ENCODE assay signal across 1 cellular context in the genomic region with DNA sequence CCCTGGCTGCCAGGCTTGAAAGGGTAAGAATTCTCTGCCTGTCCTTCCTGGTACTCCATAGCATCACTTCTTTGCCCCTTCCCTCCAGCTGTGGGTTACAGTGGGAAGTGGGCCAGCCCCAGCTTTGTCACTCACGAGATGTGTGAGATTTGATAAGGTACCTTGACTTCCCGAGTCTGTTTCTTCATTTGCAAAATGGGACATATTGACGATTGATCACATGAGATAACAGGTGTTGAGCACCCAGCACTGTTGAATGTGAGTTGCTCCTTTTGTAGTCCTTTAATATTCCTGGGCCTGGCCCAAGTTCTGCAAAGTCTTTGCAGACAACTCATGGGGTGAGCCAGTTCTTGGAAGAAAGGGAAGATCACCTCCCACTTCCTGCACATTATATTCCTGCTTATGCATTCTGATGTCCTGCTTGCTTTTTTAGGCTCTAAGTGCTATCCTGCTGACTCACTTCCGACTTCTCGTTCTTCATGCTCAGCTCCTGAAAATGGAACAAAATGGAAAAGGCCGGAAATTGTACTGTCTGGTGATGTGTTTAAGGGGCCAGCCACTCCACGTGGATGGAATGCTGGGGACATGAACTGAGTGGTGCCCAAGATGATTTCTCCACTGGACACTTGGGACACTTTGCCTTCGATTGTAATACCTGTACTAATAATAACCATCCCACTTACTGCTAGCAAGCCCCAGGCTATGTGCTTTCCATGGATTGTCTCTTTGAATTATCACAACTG.
TF ChIP-seq lines count a peak whose summit lies in the region.

No MANE protein-coding gene starts in this region.

TF ChIP-seq in K562, 482 proteins besides CTCF, POLR2A, EP300 and RAD21 (continued from another document and continues in another):
- TF ChIP-seq, protein P1, sequence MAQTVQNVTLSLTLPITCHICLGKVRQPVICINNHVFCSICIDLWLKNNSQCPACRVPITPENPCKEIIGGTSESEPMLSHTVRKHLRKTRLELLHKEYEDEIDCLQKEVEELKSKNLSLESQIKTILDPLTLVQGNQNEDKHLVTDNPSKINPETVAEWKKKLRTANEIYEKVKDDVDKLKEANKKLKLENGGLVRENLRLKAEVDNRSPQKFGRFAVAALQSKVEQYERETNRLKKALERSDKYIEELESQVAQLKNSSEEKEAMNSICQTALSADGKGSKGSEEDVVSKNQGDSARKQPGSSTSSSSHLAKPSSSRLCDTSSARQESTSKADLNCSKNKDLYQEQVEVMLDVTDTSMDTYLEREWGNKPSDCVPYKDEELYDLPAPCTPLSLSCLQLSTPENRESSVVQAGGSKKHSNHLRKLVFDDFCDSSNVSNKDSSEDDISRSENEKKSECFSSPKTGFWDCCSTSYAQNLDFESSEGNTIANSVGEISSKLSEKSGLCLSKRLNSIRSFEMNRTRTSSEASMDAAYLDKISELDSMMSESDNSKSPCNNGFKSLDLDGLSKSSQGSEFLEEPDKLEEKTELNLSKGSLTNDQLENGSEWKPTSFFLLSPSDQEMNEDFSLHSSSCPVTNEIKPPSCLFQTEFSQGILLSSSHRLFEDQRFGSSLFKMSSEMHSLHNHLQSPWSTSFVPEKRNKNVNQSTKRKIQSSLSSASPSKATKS (CRISPR knock-in tag; IDR thresholded peaks at IDR 0.05), result no peak
- TF ChIP-seq ARID3B (CRISPR knock-in tag; IDR thresholded peaks at IDR 0.05; ENCODE audit: borderline replicate concordance), result no peak
- no peak for TF ChIP-seq ZNF143 (CRISPR knock-in tag; IDR thresholded peaks at IDR 0.05)
- TF ChIP-seq, protein P2, sequence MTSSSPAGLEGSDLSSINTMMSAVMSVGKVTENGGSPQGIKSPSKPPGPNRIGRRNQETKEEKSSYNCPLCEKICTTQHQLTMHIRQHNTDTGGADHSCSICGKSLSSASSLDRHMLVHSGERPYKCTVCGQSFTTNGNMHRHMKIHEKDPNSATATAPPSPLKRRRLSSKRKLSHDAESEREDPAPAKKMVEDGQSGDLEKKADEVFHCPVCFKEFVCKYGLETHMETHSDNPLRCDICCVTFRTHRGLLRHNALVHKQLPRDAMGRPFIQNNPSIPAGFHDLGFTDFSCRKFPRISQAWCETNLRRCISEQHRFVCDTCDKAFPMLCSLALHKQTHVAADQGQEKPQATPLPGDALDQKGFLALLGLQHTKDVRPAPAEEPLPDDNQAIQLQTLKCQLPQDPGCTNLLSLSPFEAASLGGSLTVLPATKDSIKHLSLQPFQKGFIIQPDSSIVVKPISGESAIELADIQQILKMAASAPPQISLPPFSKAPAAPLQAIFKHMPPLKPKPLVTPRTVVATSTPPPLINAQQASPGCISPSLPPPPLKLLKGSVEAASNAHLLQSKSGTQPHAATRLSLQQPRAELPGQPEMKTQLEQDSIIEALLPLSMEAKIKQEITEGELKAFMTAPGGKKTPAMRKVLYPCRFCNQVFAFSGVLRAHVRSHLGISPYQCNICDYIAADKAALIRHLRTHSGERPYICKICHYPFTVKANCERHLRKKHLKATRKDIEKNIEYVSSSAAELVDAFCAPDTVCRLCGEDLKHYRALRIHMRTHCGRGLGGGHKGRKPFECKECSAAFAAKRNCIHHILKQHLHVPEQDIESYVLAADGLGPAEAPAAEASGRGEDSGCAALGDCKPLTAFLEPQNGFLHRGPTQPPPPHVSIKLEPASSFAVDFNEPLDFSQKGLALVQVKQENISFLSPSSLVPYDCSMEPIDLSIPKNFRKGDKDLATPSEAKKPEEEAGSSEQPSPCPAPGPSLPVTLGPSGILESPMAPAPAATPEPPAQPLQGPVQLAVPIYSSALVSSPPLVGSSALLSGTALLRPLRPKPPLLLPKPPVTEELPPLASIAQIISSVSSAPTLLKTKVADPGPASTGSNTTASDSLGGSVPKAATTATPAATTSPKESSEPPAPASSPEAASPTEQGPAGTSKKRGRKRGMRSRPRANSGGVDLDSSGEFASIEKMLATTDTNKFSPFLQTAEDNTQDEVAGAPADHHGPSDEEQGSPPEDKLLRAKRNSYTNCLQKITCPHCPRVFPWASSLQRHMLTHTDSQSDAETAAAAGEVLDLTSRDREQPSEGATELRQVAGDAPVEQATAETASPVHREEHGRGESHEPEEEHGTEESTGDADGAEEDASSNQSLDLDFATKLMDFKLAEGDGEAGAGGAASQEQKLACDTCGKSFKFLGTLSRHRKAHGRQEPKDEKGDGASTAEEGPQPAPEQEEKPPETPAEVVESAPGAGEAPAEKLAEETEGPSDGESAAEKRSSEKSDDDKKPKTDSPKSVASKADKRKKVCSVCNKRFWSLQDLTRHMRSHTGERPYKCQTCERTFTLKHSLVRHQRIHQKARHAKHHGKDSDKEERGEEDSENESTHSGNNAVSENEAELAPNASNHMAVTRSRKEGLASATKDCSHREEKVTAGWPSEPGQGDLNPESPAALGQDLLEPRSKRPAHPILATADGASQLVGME (CRISPR knock-in tag; IDR thresholded peaks at IDR 0.05), result no peak
- TF ChIP-seq HMBOX1 (IDR thresholded peaks at IDR 0.05), result no peak
- no peak for TF ChIP-seq GTF2F1 (IDR thresholded peaks at IDR 0.05; ENCODE audit: low read depth, low read length)
- no peak for TF ChIP-seq ZBTB1 (CRISPR knock-in tag; IDR thresholded peaks at IDR 0.05; ENCODE audit: borderline replicate concordance, low read depth)
- TF ChIP-seq, protein P3, sequence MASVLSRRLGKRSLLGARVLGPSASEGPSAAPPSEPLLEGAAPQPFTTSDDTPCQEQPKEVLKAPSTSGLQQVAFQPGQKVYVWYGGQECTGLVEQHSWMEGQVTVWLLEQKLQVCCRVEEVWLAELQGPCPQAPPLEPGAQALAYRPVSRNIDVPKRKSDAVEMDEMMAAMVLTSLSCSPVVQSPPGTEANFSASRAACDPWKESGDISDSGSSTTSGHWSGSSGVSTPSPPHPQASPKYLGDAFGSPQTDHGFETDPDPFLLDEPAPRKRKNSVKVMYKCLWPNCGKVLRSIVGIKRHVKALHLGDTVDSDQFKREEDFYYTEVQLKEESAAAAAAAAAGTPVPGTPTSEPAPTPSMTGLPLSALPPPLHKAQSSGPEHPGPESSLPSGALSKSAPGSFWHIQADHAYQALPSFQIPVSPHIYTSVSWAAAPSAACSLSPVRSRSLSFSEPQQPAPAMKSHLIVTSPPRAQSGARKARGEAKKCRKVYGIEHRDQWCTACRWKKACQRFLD (CRISPR knock-in tag; IDR thresholded peaks at IDR 0.05), result peak; percentile 60; the same call in 1 of the 2 replicates
- no peak for TF ChIP-seq MED1 (CRISPR knock-in tag; IDR thresholded peaks at IDR 0.05; ENCODE audit: borderline replicate concordance)
- TF ChIP-seq ZNF184 (CRISPR knock-in tag; IDR thresholded peaks at IDR 0.05), result no peak
- peak; percentile 47 for TF ChIP-seq TAF1 (IDR thresholded peaks at IDR 0.05; ENCODE audit: control insufficient read depth, extremely low read depth, insufficient read depth, low read length, severe bottlenecking)
- no peak for TF ChIP-seq SRSF9 (IDR thresholded peaks at IDR 0.05; ENCODE audit: borderline replicate concordance, low read depth, low read length)
- TF ChIP-seq KDM5B (IDR thresholded peaks at IDR 0.05; ENCODE audit: insufficient replicate concordance, low read depth, low read length), result no peak
- TF ChIP-seq CAMTA2 (CRISPR knock-in tag; conservative IDR thresholded peaks at IDR 0.05), result no peak
- TF ChIP-seq HOMEZ (CRISPR knock-in tag; IDR thresholded peaks at IDR 0.05), result no peak
- TF ChIP-seq IRF2 (CRISPR knock-in tag; IDR thresholded peaks at IDR 0.05), result no peak
- TF ChIP-seq ZKSCAN8 (CRISPR knock-in tag; IDR thresholded peaks at IDR 0.05), result 0 out of 2 replicates have a peak, but pooled peaks have one; percentile 52
- peak; percentile 78 for TF ChIP-seq FOSL1 (tag; conservative IDR thresholded peaks at IDR 0.05)
- TF ChIP-seq KLF6 (CRISPR knock-in tag; IDR thresholded peaks at IDR 0.05; ENCODE audit: borderline replicate concordance), result no peak
- no peak for TF ChIP-seq MTA2 (IDR thresholded peaks at IDR 0.05; ENCODE audit: low read depth)
- no peak for TF ChIP-seq ZNF696 (CRISPR knock-in tag; conservative IDR thresholded peaks at IDR 0.05)
- no peak for TF ChIP-seq ZBTB43 (CRISPR knock-in tag; IDR thresholded peaks at IDR 0.05)
- TF ChIP-seq KLF16 (IDR thresholded peaks at IDR 0.05), result no peak
- no peak for TF ChIP-seq CREM (IDR thresholded peaks at IDR 0.05; ENCODE audit: low read depth)
- no peak for TF ChIP-seq ZNF212 (CRISPR knock-in tag; IDR thresholded peaks at IDR 0.05)
- no peak for TF ChIP-seq FOXK2 (conservative IDR thresholded peaks at IDR 0.05 in 1 of 2, IDR thresholded peaks at IDR 0.05 in 1 of 2; ENCODE audit: low read depth in 2 of 2)
- TF ChIP-seq NRF1 (conservative IDR thresholded peaks at IDR 0.05 in 1 of 2, IDR thresholded peaks at IDR 0.05 in 1 of 2), result peak; percentile 21 to 41; a peak in 1 of 4 replicates
- TF ChIP-seq RCOR1 (IDR thresholded peaks at IDR 0.05; ENCODE audit: borderline replicate concordance in 1 of 2, low read depth in 2 of 2, low read length in 2 of 2), result no peak
- TF ChIP-seq TCF15 (CRISPR knock-in tag; IDR thresholded peaks at IDR 0.05), result no peak
- no peak for TF ChIP-seq TAF15 (IDR thresholded peaks at IDR 0.05; ENCODE audit: low read depth, low read length)
- TF ChIP-seq NCOA6 (IDR thresholded peaks at IDR 0.05), result no peak
- no peak for TF ChIP-seq ZNF347 (CRISPR knock-in tag; IDR thresholded peaks at IDR 0.05; ENCODE audit: low read depth)
- no peak for TF ChIP-seq LARP7 (IDR thresholded peaks at IDR 0.05)
- no peak for TF ChIP-seq TFAM (CRISPR knock-in tag; conservative IDR thresholded peaks at IDR 0.05)
- no peak for TF ChIP-seq RBM22 (IDR thresholded peaks at IDR 0.05; ENCODE audit: low read depth, low read length, poor library complexity, severe bottlenecking)
- TF ChIP-seq NFRKB (IDR thresholded peaks at IDR 0.05; ENCODE audit: low read depth), result peak; percentile 75; the same call in 1 of the 2 replicates
- no peak for TF ChIP-seq TSC22D4 (tag; IDR thresholded peaks at IDR 0.05)
- TF ChIP-seq, protein P4, sequence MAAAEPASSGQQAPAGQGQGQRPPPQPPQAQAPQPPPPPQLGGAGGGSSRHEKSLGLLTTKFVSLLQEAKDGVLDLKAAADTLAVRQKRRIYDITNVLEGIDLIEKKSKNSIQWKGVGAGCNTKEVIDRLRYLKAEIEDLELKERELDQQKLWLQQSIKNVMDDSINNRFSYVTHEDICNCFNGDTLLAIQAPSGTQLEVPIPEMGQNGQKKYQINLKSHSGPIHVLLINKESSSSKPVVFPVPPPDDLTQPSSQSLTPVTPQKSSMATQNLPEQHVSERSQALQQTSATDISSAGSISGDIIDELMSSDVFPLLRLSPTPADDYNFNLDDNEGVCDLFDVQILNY (CRISPR knock-in tag; IDR thresholded peaks at IDR 0.05), result no peak
- no peak for TF ChIP-seq XRCC4 (IDR thresholded peaks at IDR 0.05; ENCODE audit: extremely low read depth, insufficient read depth, insufficient read length)
- no peak for TF ChIP-seq RBM15 (IDR thresholded peaks at IDR 0.05; ENCODE audit: insufficient read depth, low read length)
- TF ChIP-seq ZNF217 (CRISPR knock-in tag; IDR thresholded peaks at IDR 0.05), result no peak
- no peak for TF ChIP-seq DACH1 (IDR thresholded peaks at IDR 0.05; ENCODE audit: partially characterized antibody)
- no peak for TF ChIP-seq PRMT5 (CRISPR knock-in tag; IDR thresholded peaks at IDR 0.05)
- no peak for TF ChIP-seq JUNB (CRISPR knock-in tag; conservative IDR thresholded peaks at IDR 0.05)
- TF ChIP-seq TGIF2 (CRISPR knock-in tag; IDR thresholded peaks at IDR 0.05), result no peak
- TF ChIP-seq NR2C1 (IDR thresholded peaks at IDR 0.05), result no peak
- peak; percentile 62 for TF ChIP-seq NR2C1 (tag; IDR thresholded peaks at IDR 0.05)
- TF ChIP-seq ZNF707 (CRISPR knock-in tag; conservative IDR thresholded peaks at IDR 0.05), result no peak
- no peak for TF ChIP-seq NR3C1 (CRISPR knock-in tag; IDR thresholded peaks at IDR 0.05)
- TF ChIP-seq SMARCE1 (IDR thresholded peaks at IDR 0.05), result peak; percentile 46; the same call in 1 of the 2 replicates
- no peak for TF ChIP-seq POU5F1 (IDR thresholded peaks at IDR 0.05; ENCODE audit: borderline replicate concordance, low read depth, low read length, partially characterized antibody)
- no peak for TF ChIP-seq FOS (IDR thresholded peaks at IDR 0.05; ENCODE audit: extremely low read depth, insufficient read length)
